Comparison of ENCODE assay signal across 1 cellular context in genomic region chr17:48954300-48954755, GRCh38.
TF ChIP-seq lines count a peak whose summit lies in the region.

No MANE protein-coding gene starts in this region.

TF ChIP-seq in endothelial cell of umbilical vein, 7 proteins besides CTCF, POLR2A, EP300 and RAD21:
- no peak for TF ChIP-seq MAX (IDR thresholded peaks at IDR 0.05; ENCODE audit: insufficient read depth, insufficient read length)
- no peak for TF ChIP-seq GATA2 (IDR thresholded peaks at IDR 0.05; ENCODE audit: insufficient read depth, insufficient read length, low read depth, low read length)
- no peak for TF ChIP-seq FOS (IDR thresholded peaks at IDR 0.05; ENCODE audit: borderline replicate concordance, insufficient read depth, low read length)
- no peak for TF ChIP-seq JUN (IDR thresholded peaks at IDR 0.05; ENCODE audit: borderline replicate concordance, insufficient read depth, insufficient read length, low read depth)
- no peak for TF ChIP-seq POLR2AphosphoS5 (IDR thresholded peaks at IDR 0.05; ENCODE audit: insufficient read depth, low read depth, low read length)
- no peak for TF ChIP-seq MYC (IDR thresholded peaks at IDR 0.05; ENCODE audit: low read depth, low read length)
- TF ChIP-seq EZH2 (IDR thresholded peaks at IDR 0.05; ENCODE audit: borderline replicate concordance, low read depth, low read length, severe bottlenecking): no peak
